19 cellular contexts compared by ENCODE assay signal in the genomic region with DNA sequence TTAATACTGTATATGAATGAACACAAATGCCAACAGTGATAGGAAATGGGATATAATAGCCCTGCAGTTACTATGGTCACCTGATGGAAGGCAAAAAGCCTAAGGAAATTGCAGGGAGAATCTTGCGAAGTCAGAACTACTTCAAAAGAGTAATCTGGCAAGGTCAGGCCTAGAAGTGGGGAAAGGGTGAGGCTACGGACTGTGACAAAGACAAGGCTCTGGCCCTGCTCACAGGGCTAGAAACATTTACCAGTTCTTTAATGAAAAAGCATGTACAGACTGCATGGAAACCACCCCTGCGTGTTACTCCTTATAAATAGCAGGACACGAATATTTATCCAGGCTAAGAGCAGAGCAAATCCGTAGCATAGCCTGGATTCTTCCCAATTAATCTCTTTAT.
"Had no signal": no experiment of that assay in that cellular context is flagged by ENCODE, and none has a peak within 500 bp of the region (broad histone marks: within the 10 kb centered on the region; RNA-seq: fewer than 3 reads in every experiment).

No MANE protein-coding gene starts in this region.

- H3K27ac Mint-ChIP-seq: dendritic cell treated with granulocyte-macrophage colony-stimulating factor and Interleukin-4, amounts not matched to agents 40 ng/mL and 50 ng/mL, for 4 days; effector memory CD8-positive, alpha-beta T cell had no signal

- H3K9me3 Mint-ChIP-seq: dendritic cell treated with granulocyte-macrophage colony-stimulating factor and Interleukin-4, amounts not matched to agents 40 ng/mL and 50 ng/mL, for 4 days; effector memory CD8-positive, alpha-beta T cell had no signal

- ATAC-seq: effector memory CD8-positive, alpha-beta T cell; gastrocnemius medialis; naive thymus-derived CD8-positive, alpha-beta T cell; upper lobe of right lung had no signal

- H3K4me1 ChIP-seq: esophagus muscularis mucosa, suprapubic skin, upper lobe of right lung, vagina had no signal

- H3K27ac ChIP-seq: epithelial cell of prostate, esophagus muscularis mucosa, gastrocnemius medialis, ovary, suprapubic skin, tibial artery, upper lobe of right lung, vagina had no signal

- H3K4me3 Mint-ChIP-seq: dendritic cell treated with granulocyte-macrophage colony-stimulating factor and Interleukin-4, amounts not matched to agents 40 ng/mL and 50 ng/mL, for 4 days; effector memory CD8-positive, alpha-beta T cell had no signal

- H3K9me3 ChIP-seq: esophagus muscularis mucosa, gastrocnemius medialis, ovary, suprapubic skin, tibial artery, upper lobe of right lung, vagina had no signal

- H3K4me3 ChIP-seq: esophagus muscularis mucosa, gastrocnemius medialis, ovary, suprapubic skin, tibial artery, upper lobe of right lung, vagina had no signal

- DNase-seq: effector memory CD8-positive, alpha-beta T cell; gastrocnemius medialis; kidney; left cardiac atrium; mesendoderm; naive thymus-derived CD8-positive, alpha-beta T cell; nucleus accumbens; ovary; right cardiac atrium; small intestine; stimulated activated CD4-positive, alpha-beta T cell treated with anti-CD3 and anti-CD28 coated beads, Interleukin-2, amount 100 ng/mL, for 48 hours; stimulated activated naive CD4-positive, alpha-beta T cell treated with Interleukin-2 at 50 U/mL for 16 hours; tibial artery; upper lobe of right lung had no signal

- H3K36me3 Mint-ChIP-seq: naive thymus-derived CD8-positive, alpha-beta T cell had no signal

- H3K27me3 Mint-ChIP-seq: dendritic cell treated with granulocyte-macrophage colony-stimulating factor and Interleukin-4, amounts not matched to agents 40 ng/mL and 50 ng/mL, for 4 days; naive thymus-derived CD8-positive, alpha-beta T cell had no signal

- H3K27me3 ChIP-seq: esophagus muscularis mucosa, gastrocnemius medialis, ovary, suprapubic skin, tibial artery, upper lobe of right lung, vagina had no signal

- H3K36me3 ChIP-seq: esophagus muscularis mucosa, gastrocnemius medialis, ovary, suprapubic skin, tibial artery, upper lobe of right lung, vagina had no signal
